In genomic region chr7:69199661-69200060, GRCh38 we compare ENCODE assay signal across 23 cellular contexts.
DNase-seq lines count a peak whose midpoint lies in the region; ATAC-seq and TF ChIP-seq lines count a peak whose summit lies in the region.
"Had no signal": no experiment of that assay in that cellular context is flagged by ENCODE, and none has a peak within 500 bp of the region (broad histone marks: within the 10 kb centered on the region; RNA-seq: fewer than 3 reads in every experiment).

No MANE protein-coding gene starts in this region.

- peaks cover 18% of the 10 kb centered on the region for H3K4me1 Mint-ChIP-seq in activated naive CD8-positive, alpha-beta T cell (ENCODE audit: low read depth)
- H3K4me1 Mint-ChIP-seq in activated naive CD8-positive, alpha-beta T cell treated with anti-CD3 and anti-CD28 coated beads, Interleukin-2, amount 50 U/mL, for 24 hours, result peaks cover 11% of the 10 kb centered on the region
- peaks cover 1% of the 10 kb centered on the region for H3K4me1 Mint-ChIP-seq in activated naive CD8-positive, alpha-beta T cell treated with anti-CD3 and anti-CD28 coated beads, Interleukin-2, amount 10 ng/mL, durations not matched to agents 7 days and 5 days
- peaks cover 15% of the 10 kb centered on the region for H3K4me1 Mint-ChIP-seq in stimulated activated effector memory CD8-positive, alpha-beta T cell treated with anti-CD3 and anti-CD28 coated beads, Interleukin-12 subunit alpha, Interleukin-12 subunit beta, amount 100 ng/mL, for 72 hours

- no peak for ATAC-seq in activated naive CD8-positive, alpha-beta T cell treated with anti-CD3 and anti-CD28 coated beads, Interleukin-2, amount 50 U/mL, for 24 hours
- ATAC-seq in activated naive CD8-positive, alpha-beta T cell treated with anti-CD3 and anti-CD28 coated beads, Interleukin-2, amount 10 ng/mL, durations not matched to agents 7 days and 5 days (ENCODE audit: low read depth), result no peak
- ATAC-seq in stimulated activated effector memory CD8-positive, alpha-beta T cell treated with anti-CD3 and anti-CD28 coated beads, Interleukin-12 subunit alpha, Interleukin-12 subunit beta, amount 100 ng/mL, for 72 hours, result no peak
- ATAC-seq in HG03460 (IDR thresholded peaks at IDR 0.05; ENCODE audit: unreplicated experiment), result no peak
- ATAC-seq: body of pancreas, HCT116, left colon had no signal

- TF ChIP-seq CTCF in GM13976 (IDR thresholded peaks at IDR 0.05; ENCODE audit: borderline replicate concordance, control extremely low read depth, extremely low read depth, insufficient read depth, missing control alignments), result no peak

- no peak for DNase-seq in activated naive CD8-positive, alpha-beta T cell treated with anti-CD3 and anti-CD28 coated beads, Interleukin-2, amount 50 U/mL, for 24 hours
- DNase-seq in NCI-H146 treated with DMSO at 0.1 percent for 48 hours (lab: John Stamatoyannopoulos, UW; ENCODE audit: unreplicated experiment) (peak; percentile 14), OCI-M1 (lab: John Stamatoyannopoulos, UW) (no peak), GM13976 (ENCODE audit: low spot score) (no peak)
- DNase-seq in activated naive CD8-positive, alpha-beta T cell treated with anti-CD3 and anti-CD28 coated beads, Interleukin-2, amount 10 ng/mL, durations not matched to agents 7 days and 5 days, result no peak
- DNase-seq in stimulated activated effector memory CD8-positive, alpha-beta T cell treated with anti-CD3 and anti-CD28 coated beads, Interleukin-12 subunit alpha, Interleukin-12 subunit beta, amount 100 ng/mL, for 72 hours (ENCODE audit: low spot score in 2 of 2), result no peak
- DNase-seq: ACHN; activated CD4-positive, alpha-beta T cell treated with anti-CD3 and anti-CD28 coated beads for 1 hour; body of pancreas; C1 segment of cervical spinal cord; head of caudate nucleus; left colon; mesendoderm; NCI-H2107; ovary; stimulated activated CD4-positive, alpha-beta T cell treated with anti-CD3 and anti-CD28 coated beads, Interleukin-4, amount 100 ng/mL, for 1 hour; stimulated activated naive CD4-positive, alpha-beta T cell treated with Interleukin-2 at 50 U/mL for 16 hours; T-helper 1 cell had no signal

- peaks cover 17% of the 10 kb centered on the region for H3K9me3 Mint-ChIP-seq in activated naive CD8-positive, alpha-beta T cell (ENCODE audit: low read depth)
- H3K9me3 Mint-ChIP-seq in activated naive CD8-positive, alpha-beta T cell treated with anti-CD3 and anti-CD28 coated beads, Interleukin-2, amount 50 U/mL, for 24 hours, result peaks cover 43% of the 10 kb centered on the region
- H3K9me3 Mint-ChIP-seq in activated naive CD8-positive, alpha-beta T cell treated with anti-CD3 and anti-CD28 coated beads, Interleukin-2, amount 10 ng/mL, durations not matched to agents 7 days and 5 days, result peaks cover 28% of the 10 kb centered on the region
- H3K9me3 Mint-ChIP-seq in stimulated activated effector memory CD8-positive, alpha-beta T cell treated with anti-CD3 and anti-CD28 coated beads, Interleukin-12 subunit alpha, Interleukin-12 subunit beta, amount 100 ng/mL, for 72 hours, result peaks cover 21% of the 10 kb centered on the region

- in situ Hi-C loops in GM13976 (cut with MboI; ENCODE audit: low sequenced_read_pairs, unreplicated experiment), result no loop called here

- H3K27ac Mint-ChIP-seq in activated naive CD8-positive, alpha-beta T cell, result peak overlapping the region; percentile 90
- no peak overlapping the region for H3K27ac Mint-ChIP-seq in activated naive CD8-positive, alpha-beta T cell treated with anti-CD3 and anti-CD28 coated beads, Interleukin-2, amount 50 U/mL, for 24 hours
- H3K27ac Mint-ChIP-seq in activated naive CD8-positive, alpha-beta T cell treated with anti-CD3 and anti-CD28 coated beads, Interleukin-2, amount 10 ng/mL, durations not matched to agents 7 days and 5 days, result peak overlapping the region; percentile 79
- H3K27ac Mint-ChIP-seq in stimulated activated effector memory CD8-positive, alpha-beta T cell treated with anti-CD3 and anti-CD28 coated beads, Interleukin-12 subunit alpha, Interleukin-12 subunit beta, amount 100 ng/mL, for 72 hours, result peak overlapping the region; percentile 27
- H3K27ac Mint-ChIP-seq: activated T-helper 1 cell treated with anti-CD3 and anti-CD28 coated beads, Interleukin-12 subunit alpha, Interleukin-12 subunit beta, Interleukin-2, Interleukin-4 antibody, amounts not matched to agents 30 ng/mL and 10 ng/mL and 1 ng/mL, durations not matched to agents 14 hours and 24 hours and 36 hours; nephron had no signal

- POLR2A ChIA-PET in activated naive CD8-positive, alpha-beta T cell treated with anti-CD3 and anti-CD28 coated beads, Interleukin-2, amount 10 ng/mL, durations not matched to agents 7 days and 5 days (lab: Charles Lee), result no interaction called here

- peaks cover 9% of the 10 kb centered on the region for H3K36me3 Mint-ChIP-seq in activated naive CD8-positive, alpha-beta T cell
- H3K36me3 Mint-ChIP-seq in activated naive CD8-positive, alpha-beta T cell treated with anti-CD3 and anti-CD28 coated beads, Interleukin-2, amount 50 U/mL, for 24 hours (ENCODE audit: low read depth), result peaks cover 9% of the 10 kb centered on the region
- H3K36me3 Mint-ChIP-seq in activated naive CD8-positive, alpha-beta T cell treated with anti-CD3 and anti-CD28 coated beads, Interleukin-2, amount 10 ng/mL, durations not matched to agents 7 days and 5 days, result no peaks in the 10 kb centered on the region
- H3K36me3 Mint-ChIP-seq in stimulated activated effector memory CD8-positive, alpha-beta T cell treated with anti-CD3 and anti-CD28 coated beads, Interleukin-12 subunit alpha, Interleukin-12 subunit beta, amount 100 ng/mL, for 72 hours, result no peaks in the 10 kb centered on the region

- no peaks in the 10 kb centered on the region for H3K27me3 Mint-ChIP-seq in activated naive CD8-positive, alpha-beta T cell
- no peaks in the 10 kb centered on the region for H3K27me3 Mint-ChIP-seq in activated naive CD8-positive, alpha-beta T cell treated with anti-CD3 and anti-CD28 coated beads, Interleukin-2, amount 50 U/mL, for 24 hours
- H3K27me3 Mint-ChIP-seq in activated naive CD8-positive, alpha-beta T cell treated with anti-CD3 and anti-CD28 coated beads, Interleukin-2, amount 10 ng/mL, durations not matched to agents 7 days and 5 days, result no peaks in the 10 kb centered on the region

- peak overlapping the region; percentile 61 for H3K4me3 Mint-ChIP-seq in activated naive CD8-positive, alpha-beta T cell
- H3K4me3 Mint-ChIP-seq in activated naive CD8-positive, alpha-beta T cell treated with anti-CD3 and anti-CD28 coated beads, Interleukin-2, amount 50 U/mL, for 24 hours, result no peak overlapping the region
- no peak overlapping the region for H3K4me3 Mint-ChIP-seq in activated naive CD8-positive, alpha-beta T cell treated with anti-CD3 and anti-CD28 coated beads, Interleukin-2, amount 10 ng/mL, durations not matched to agents 7 days and 5 days
- no peak overlapping the region for H3K4me3 Mint-ChIP-seq in stimulated activated effector memory CD8-positive, alpha-beta T cell treated with anti-CD3 and anti-CD28 coated beads, Interleukin-12 subunit alpha, Interleukin-12 subunit beta, amount 100 ng/mL, for 72 hours
- H3K4me3 Mint-ChIP-seq: activated T-helper 1 cell treated with anti-CD3 and anti-CD28 coated beads, Interleukin-12 subunit alpha, Interleukin-12 subunit beta, Interleukin-2, Interleukin-4 antibody, amounts not matched to agents 30 ng/mL and 10 ng/mL and 1 ng/mL, durations not matched to agents 14 hours and 24 hours and 36 hours; nephron had no signal
